24 cellular contexts compared by ENCODE assay signal in genomic region chr13:109748677-109749076, GRCh38.
"Had no signal": no experiment of that assay in that cellular context is flagged by ENCODE, and none has a peak within 500 bp of the region (broad histone marks: within the 10 kb centered on the region; RNA-seq: fewer than 3 reads in every experiment).

No MANE protein-coding gene starts in this region.

- H3K27me3 ChIP-seq: sigmoid colon, stomach, thyroid gland had no signal

- H3K27ac ChIP-seq: coronary artery, esophagus squamous epithelium, heart right ventricle, left ventricle myocardium inferior, lower lobe of right lung, prostate gland, sigmoid colon, stomach, thyroid gland had no signal

- H3K4me1 ChIP-seq: prostate gland had no signal

- DNase-seq: dermis blood vessel endothelial cell; effector memory CD4-positive, alpha-beta T cell; esophagus squamous epithelium; foreskin melanocyte; glutamatergic neuron; heart right ventricle; hippocampal formation; left cardiac atrium; left ventricle myocardium inferior; lower lobe of right lung; naive thymus-derived CD8-positive, alpha-beta T cell; nephron progenitor cell; nucleus accumbens; right cardiac atrium; sigmoid colon; stimulated activated CD4-positive, alpha-beta T cell treated with anti-CD3 and anti-CD28 coated beads, Interleukin-2, amount 100 ng/mL, for 24 hours; stimulated activated CD4-positive, alpha-beta T cell treated with anti-CD3 and anti-CD28 coated beads, Interleukin-4, amount 100 ng/mL, for 24 hours; stimulated activated naive CD4-positive, alpha-beta T cell treated with Interleukin-2 at 50 U/mL for 16 hours; stomach; thyroid gland; trophoblast cell had no signal

- H3K9me3 ChIP-seq: esophagus squamous epithelium, heart right ventricle, left ventricle myocardium inferior, lower lobe of right lung, prostate gland, sigmoid colon, stomach, thyroid gland had no signal

- H3K36me3 ChIP-seq: prostate gland, thyroid gland had no signal

- ATAC-seq: heart right ventricle; left cardiac atrium; lower lobe of right lung; naive thymus-derived CD8-positive, alpha-beta T cell; right cardiac atrium; stimulated activated effector memory CD8-positive, alpha-beta T cell treated with anti-CD3 and anti-CD28 coated beads, Interleukin-12 subunit alpha, Interleukin-12 subunit beta, amount 100 ng/mL, for 72 hours had no signal

- H3K4me3 ChIP-seq: coronary artery, esophagus squamous epithelium, heart right ventricle, left ventricle myocardium inferior, lower lobe of right lung, prostate gland, sigmoid colon, stomach, thyroid gland had no signal
